In the genomic region with DNA sequence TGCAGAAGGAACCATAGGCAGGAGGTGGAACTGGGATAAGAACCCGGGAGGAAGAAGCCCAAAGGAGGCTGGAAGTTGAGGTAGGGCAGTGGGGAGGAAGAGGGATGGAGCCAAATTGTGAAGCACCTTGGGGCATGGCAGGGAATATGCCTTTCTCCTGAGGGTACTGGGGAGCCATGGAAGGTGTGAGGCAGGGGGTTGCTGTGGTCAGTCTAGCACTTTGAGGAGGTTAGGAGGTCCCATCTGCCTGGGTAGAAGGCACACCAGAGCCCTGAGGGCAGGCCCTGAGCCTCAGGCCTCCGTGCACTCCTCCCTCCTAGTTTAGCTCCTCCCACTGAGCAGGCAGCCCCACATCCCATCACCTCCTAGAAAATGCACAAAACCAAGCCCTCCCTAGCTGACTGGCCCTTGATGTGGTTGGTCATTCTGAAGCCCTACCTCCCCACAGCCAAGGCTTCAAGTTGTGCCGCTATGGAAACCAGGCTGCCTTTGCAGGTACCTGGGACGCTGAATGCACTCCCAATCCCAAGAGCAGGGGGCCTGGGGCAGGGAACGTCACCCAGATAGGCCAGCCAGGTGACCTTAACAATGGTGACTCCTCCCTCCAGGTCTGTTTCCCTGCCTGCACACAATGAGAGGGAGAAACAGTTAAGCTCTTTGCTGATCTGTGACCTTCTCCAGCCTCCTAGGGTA, we compare ENCODE assay signal across 21 cellular contexts. TPM values are rescaled to one million over a fixed set of nuclear protein-coding genes. Genes with fewer than 3 reads are reported as not detected.
DNase-seq lines count a peak whose midpoint lies in the region; ATAC-seq, FAIRE-seq and TF ChIP-seq lines count a peak whose summit lies in the region.
"Had no signal": no experiment of that assay in that cellular context is flagged by ENCODE, and none has a peak within 500 bp of the region (broad histone marks: within the 10 kb centered on the region; RNA-seq: fewer than 3 reads in every experiment).

No MANE protein-coding gene starts in this region.

- H3K4me2 ChIP-seq in H9 (ENCODE audit: insufficient read depth, insufficient read length, low read length), result no peak overlapping the region
- no peak overlapping the region for H3K4me2 ChIP-seq in astrocyte (ENCODE audit: low read length)
- H3K4me2 ChIP-seq: SK-N-SH had no signal

- H3K27ac Mint-ChIP-seq in H9, result peak overlapping the region in 2 of 3 experiments; percentile 48 to 83; a peak in 3 of 7 replicates
- peak overlapping the region; percentile 70 for H3K27ac Mint-ChIP-seq in astrocyte (ENCODE audit: unreplicated experiment)
- peak overlapping the region; percentile 51 for H3K27ac Mint-ChIP-seq in progenitor cell of endocrine pancreas
- H3K27ac Mint-ChIP-seq in endothelial cell (ENCODE audit: unreplicated experiment), result no peak overlapping the region

- ATAC-seq in HG03439 (IDR thresholded peaks at IDR 0.05; ENCODE audit: unreplicated experiment), result no peak

- H3K4ac ChIP-seq in H9 (ENCODE audit: low read depth, low read length), result no peak overlapping the region

- no peak overlapping the region for H3K4me3 ChIP-seq in astrocyte (ENCODE audit: insufficient read depth, low read depth, low read length)

- no peak overlapping the region for H3T11ph ChIP-seq in H9 (ENCODE audit: low read length)

- no peak overlapping the region for H4K8ac ChIP-seq in H9 (replicated peaks; ENCODE audit: insufficient read length, low read depth, low read length)

- no peak overlapping the region for H2BK15ac ChIP-seq in H9 (ENCODE audit: low read depth, low read length)

- no peaks in the 10 kb centered on the region for H4K20me1 ChIP-seq in H9 (ENCODE audit: control insufficient read depth, insufficient read depth, insufficient read length)
- no peaks in the 10 kb centered on the region for H4K20me1 ChIP-seq in astrocyte (ENCODE audit: insufficient read depth, low read length)

- H3K9me3 ChIP-seq in H9 (ENCODE audit: control insufficient read depth, low read depth, low read length) (peaks cover 3% of the 10 kb centered on the region), astrocyte (ENCODE audit: insufficient read depth, low read depth, low read length) (peaks cover 3% of the 10 kb centered on the region)
- H3K9me3 ChIP-seq: SK-N-SH had no signal

- H3K36me3 ChIP-seq in astrocyte (ENCODE audit: insufficient read depth, low read length), result no peaks in the 10 kb centered on the region

- H3K23ac ChIP-seq in H9 (ENCODE audit: insufficient read length, low read depth, low read length), result no peak overlapping the region

- H3K56ac ChIP-seq in H9 (ENCODE audit: insufficient read length, low read depth, low read length), result no peak overlapping the region

- TF ChIP-seq CTCF in H9 (conservative IDR thresholded peaks at IDR 0.05) (peak; percentile 19; the same call in 1 of the 3 replicates), astrocyte (IDR thresholded peaks at IDR 0.05; ENCODE audit: insufficient read depth, low read depth, low read length) (no peak), progenitor cell of endocrine pancreas (IDR thresholded peaks at IDR 0.05; ENCODE audit: unreplicated experiment) (no peak), endothelial cell (IDR thresholded peaks at IDR 0.05; ENCODE audit: unreplicated experiment) (no peak)

- H3K79me2 ChIP-seq in H9 (ENCODE audit: insufficient read depth, low read length), result no peaks in the 10 kb centered on the region
- no peaks in the 10 kb centered on the region for H3K79me2 ChIP-seq in astrocyte (ENCODE audit: insufficient read depth, low read length)

- no peak overlapping the region for H4K5ac ChIP-seq in H9 (ENCODE audit: insufficient read length, low read depth, low read length)

- H3K27ac ChIP-seq in H9 (ENCODE audit: insufficient read length, low read depth, low read length) (no peak overlapping the region), astrocyte (ENCODE audit: low read depth, low read length) (no peak overlapping the region)
- H3K27ac ChIP-seq: C4-2B had no signal

- H3K36me3 Mint-ChIP-seq in H9 (ENCODE audit: insufficient read depth in 1 of 3, low read depth in 3 of 3) (peaks cover 2 to 9% (median 6%) of the 10 kb centered on the region in 3 experiments; a peak in 6 of 7 replicates), astrocyte (ENCODE audit: low read depth, unreplicated experiment) (peaks cover 3% of the 10 kb centered on the region), progenitor cell of endocrine pancreas (ENCODE audit: insufficient read depth) (peaks cover 18% of the 10 kb centered on the region), endothelial cell (ENCODE audit: low read depth, unreplicated experiment) (peaks cover under 1% of the 10 kb centered on the region)

- H3K4me1 Mint-ChIP-seq in H9, result peaks cover 8 to 18% of the 10 kb centered on the region in 2 experiments; a peak in 3 of 4 replicates
- H3K4me1 Mint-ChIP-seq in astrocyte (ENCODE audit: low read depth, unreplicated experiment), result no peaks in the 10 kb centered on the region
- H3K4me1 Mint-ChIP-seq in progenitor cell of endocrine pancreas (ENCODE audit: low read depth), result no peaks in the 10 kb centered on the region
- H3K4me1 Mint-ChIP-seq in endothelial cell (ENCODE audit: unreplicated experiment), result peaks cover 8% of the 10 kb centered on the region

- no peak overlapping the region for H2AK5ac ChIP-seq in H9 (ENCODE audit: insufficient read length, low read length)

- H3K4me3 Mint-ChIP-seq in H9 (no peak overlapping the region; a peak in 1 of 5 replicates), astrocyte (ENCODE audit: unreplicated experiment) (no peak overlapping the region), progenitor cell of endocrine pancreas (ENCODE audit: low read depth) (no peak overlapping the region), endothelial cell (ENCODE audit: unreplicated experiment) (no peak overlapping the region)

- WGBS in H9 (ENCODE audit: extremely low coverage, insufficient read length, low lambda C conversion rate), result no CpG with 5 or more reads among the region's 5 CpGs

- peak; percentile 84 for DNase-seq in H9
- no peak for DNase-seq in astrocyte (ENCODE audit: low read depth)
- DNase-seq in iPS-NIHi7 (ENCODE audit: extremely low spot score), result peak; percentile 66
- no peak for DNase-seq in progenitor cell of endocrine pancreas (ENCODE audit: low spot score, unreplicated experiment)
- no peak for DNase-seq in GDM1 (lab: John Stamatoyannopoulos, UW)
- no peak for DNase-seq in NCI-H1092 (lab: John Stamatoyannopoulos, UW)
- DNase-seq in endothelial cell (ENCODE audit: low spot score), result no peak
- DNase-seq: DND-41; MM.1S; NCI-H1092 treated with DMSO at 0.1 percent for 48 hours; NCI-H146; NCI-H2081 treated with DMSO at 0.1 percent for 48 hours; NK-92 treated with Interleukin-12 subunit alpha and Interleukin-12 subunit beta, amount 100 ng/mL, for 24 hours; Right ventricle myocardium superior; SK-N-SH had no signal

- H2AFZ ChIP-seq in H9 (ENCODE audit: low read length) (no peak overlapping the region), astrocyte (ENCODE audit: low read depth, low read length) (no peak overlapping the region)

- no peaks in the 10 kb centered on the region for H3K79me1 ChIP-seq in H9 (ENCODE audit: insufficient read depth, low read depth, low read length, poor library complexity, severe bottlenecking)

- no peak overlapping the region for H2BK5ac ChIP-seq in H9 (ENCODE audit: insufficient read length, low read length)

- H3K27me3 Mint-ChIP-seq in H9 (ENCODE audit: low read depth) (peaks cover 4% of the 10 kb centered on the region; the same call in 1 of the 2 replicates), astrocyte (ENCODE audit: low read depth, unreplicated experiment) (no peaks in the 10 kb centered on the region), progenitor cell of endocrine pancreas (no peaks in the 10 kb centered on the region), endothelial cell (ENCODE audit: unreplicated experiment) (peaks cover 5% of the 10 kb centered on the region)

- peaks cover 2 to 6% of the 10 kb centered on the region in 2 experiments for H3K9me3 Mint-ChIP-seq in H9
- H3K9me3 Mint-ChIP-seq in astrocyte (ENCODE audit: unreplicated experiment), result peaks cover 3% of the 10 kb centered on the region
- peaks cover 7% of the 10 kb centered on the region for H3K9me3 Mint-ChIP-seq in progenitor cell of endocrine pancreas (ENCODE audit: low read depth)
- H3K9me3 Mint-ChIP-seq in endothelial cell (ENCODE audit: unreplicated experiment), result no peaks in the 10 kb centered on the region

- H2BK120ac ChIP-seq in H9 (ENCODE audit: low read depth, low read length, poor library complexity, severe bottlenecking), result no peak overlapping the region

- no peak overlapping the region for H2BK20ac ChIP-seq in H9 (ENCODE audit: low read depth, low read length, poor library complexity, severe bottlenecking)

- H3K27me3 ChIP-seq in H9 (ENCODE audit: insufficient read depth, low read length), result no peaks in the 10 kb centered on the region
- H3K27me3 ChIP-seq in astrocyte (ENCODE audit: insufficient read depth, low read length), result no peaks in the 10 kb centered on the region

- no peak overlapping the region for H2BK12ac ChIP-seq in H9 (ENCODE audit: insufficient read length, low read depth, low read length)

- FAIRE-seq in astrocyte (lab: Jason Lieb, UNC), result no peak
- FAIRE-seq: G401.6, H54, HTR-8/SVneo, RCC 7860 had no signal

- no peak overlapping the region for H3K18ac ChIP-seq in H9 (ENCODE audit: insufficient read length, low read depth, low read length)

- H3K23me2 ChIP-seq in H9 (ENCODE audit: insufficient read length, low read depth, low read length, poor library complexity, severe bottlenecking), result no peaks in the 10 kb centered on the region

- H3K9ac ChIP-seq in H9 (ENCODE audit: extremely low read depth, insufficient read length, low read length), result no peak overlapping the region
- H3K9ac ChIP-seq in astrocyte (ENCODE audit: low read length), result no peak overlapping the region
- H3K9ac ChIP-seq: SK-N-SH had no signal

- H3K4me1 ChIP-seq in H9 (ENCODE audit: insufficient read depth, low read length), result no peaks in the 10 kb centered on the region
- no peaks in the 10 kb centered on the region for H3K4me1 ChIP-seq in astrocyte (ENCODE audit: insufficient read depth, low read length)

- no peak overlapping the region; the same call in 1 of the 2 replicates for H3K14ac ChIP-seq in H9 (ENCODE audit: insufficient read depth, low read length)

- no peak overlapping the region for H4K91ac ChIP-seq in H9 (ENCODE audit: insufficient read length, low read depth, low read length)

RNA-seq across cellular contexts. Expression of a gene that starts 15.1 kb away (rescaled TPM):
- 11.4 and 13.1 TPM in 2 replicates for total RNA-seq in H9 (2021)
- total RNA-seq in astrocyte, result 14.3 and 14.9 TPM in 2 replicates
- 31.3 and 32.9 TPM in 2 replicates for total RNA-seq in progenitor cell of endocrine pancreas
- total RNA-seq in endothelial cell (ENCODE audit: unreplicated experiment), result 14.8 TPM

RNA-seq across cellular contexts. Expression of a gene that starts 52.0 kb away (rescaled TPM):
- total RNA-seq in H9 (2021) (37.9 and 40.3 TPM in 2 replicates), astrocyte (23.6 and 26.1 TPM in 2 replicates), progenitor cell of endocrine pancreas (0.72 and 1.5 TPM in 2 replicates), endothelial cell (ENCODE audit: unreplicated experiment) (93.7 TPM)

Comparison
In these comparisons a context has a peak if more than half of its experiments do, and no peak if none do; other contexts are left out.
1. DNase-seq: peak in H9 (single experiment) and iPS-NIHi7 (single experiment); none in astrocyte (single experiment), progenitor cell of endocrine pancreas (single experiment), GDM1 (single experiment), NCI-H1092 (single experiment) and endothelial cell (single experiment).